ENCODE assay signal across 8 cellular contexts in genomic region chr13:20702945-20703784, GRCh38. TPM values are rescaled to one million over a fixed set of nuclear protein-coding genes. Genes with fewer than 3 reads are reported as not detected.
DNase-seq lines count a peak whose midpoint lies in the region; ATAC-seq and TF ChIP-seq lines count a peak whose summit lies in the region.

Gene IL17D, plus strand, starts transcription at chr13:20703699. Its CDS starts 303 bp downstream, at chr13:20704002.

- no peak for TF ChIP-seq EP300 in neural cell (conservative IDR thresholded peaks at IDR 0.05; ENCODE audit: poor library complexity, severe bottlenecking)

- TF ChIP-seq POLR2A in vagina (IDR thresholded peaks at IDR 0.05), result no peak

- peaks cover 24% of the 10 kb centered on the region for H3K4me1 ChIP-seq in vagina

- intact Hi-C loops in vagina (cut with DNase I), result loop anchor here (2.0 to 10.0 kb wide), 2 partner anchors 72 to 136 kb away; partner anchors contain the start of genes EEF1AKMT1 and IFT88

- H3K27ac ChIP-seq in neural cell (ENCODE audit: low read length) (peak within 1 kb of the TSS; percentile 57), vagina (peak within 1 kb of the TSS; percentile 83)

- H3K4me3 ChIP-seq in neural cell (ENCODE audit: low read length) (peak within 1 kb of the TSS; percentile 97), vagina (peak within 1 kb of the TSS; percentile 68 to 77)

- peak within 1 kb of the TSS; percentile 65 for H2AFZ ChIP-seq in neural cell (ENCODE audit: low read depth, low read length)

- H3K9me3 ChIP-seq in neural cell (ENCODE audit: low read length) (no peaks in the 10 kb centered on the region), vagina (no peaks in the 10 kb centered on the region)

- no peaks in the 10 kb centered on the region for H3K27me3 ChIP-seq in neural cell (ENCODE audit: insufficient read depth, low read depth, low read length)
- H3K27me3 ChIP-seq in vagina, result no peaks in the 10 kb centered on the region

- peak within 1 kb of the TSS; percentile 84 for H3K9ac ChIP-seq in neural cell (ENCODE audit: low read length)

- H3K79me2 ChIP-seq in neural cell (replicated peaks; ENCODE audit: insufficient read depth, low read length), result no peaks in the 10 kb centered on the region

- H4K20me1 ChIP-seq in neural cell (ENCODE audit: insufficient read depth), result no peaks in the 10 kb centered on the region

- no peaks in the 10 kb centered on the region for H3K36me3 ChIP-seq in neural cell (ENCODE audit: insufficient read depth, low read length)
- H3K36me3 ChIP-seq in vagina, result no peaks in the 10 kb centered on the region

- ATAC-seq in GM21717 (IDR thresholded peaks at IDR 0.05; ENCODE audit: unreplicated experiment), result peak; percentile 25

- H3K4me2 ChIP-seq in neural cell (ENCODE audit: low read length), result peak within 1 kb of the TSS; percentile 72

- TF ChIP-seq RAD21 in neural cell (conservative IDR thresholded peaks at IDR 0.05), result peak; percentile 16

- TF ChIP-seq CTCF in GM10266 (IDR thresholded peaks at IDR 0.05; ENCODE audit: control insufficient read depth, insufficient read depth, low read depth, missing control alignments), result no peak
- TF ChIP-seq CTCF in neural cell (IDR thresholded peaks at IDR 0.05; ENCODE audit: poor library complexity, severe bottlenecking), result peak; percentile 37
- TF ChIP-seq CTCF in vagina (IDR thresholded peaks at IDR 0.05), result no peak

- DNase-seq in GM10266 (ENCODE audit: extremely low spot score) (peak; percentile 78), LoVo (ENCODE audit: low spot score) (peak; percentile 37), activated T-cell treated with anti-CD3 and anti-CD28 coated beads for 1 hour (ENCODE audit: low read depth) (peak; percentile 14), fibroblast of peridontal ligament (ENCODE audit: extremely low read depth) (peak; percentile 15), vagina (ENCODE audit: extremely low spot score in 2 of 2) (no peak), NCI-H128 (lab: John Stamatoyannopoulos, UW; ENCODE audit: unreplicated experiment) (no peak)

- H3F3A ChIP-seq in neural cell (ENCODE audit: insufficient read depth, low read length, poor library complexity, severe bottlenecking), result no peaks in the 10 kb centered on the region

- no peaks in the 10 kb centered on the region for H3K9me2 ChIP-seq in neural cell (ENCODE audit: insufficient read depth, low read length)

TF ChIP-seq in neural cell, 6 proteins besides CTCF, POLR2A, EP300 and RAD21:
- TF ChIP-seq, protein P1, sequence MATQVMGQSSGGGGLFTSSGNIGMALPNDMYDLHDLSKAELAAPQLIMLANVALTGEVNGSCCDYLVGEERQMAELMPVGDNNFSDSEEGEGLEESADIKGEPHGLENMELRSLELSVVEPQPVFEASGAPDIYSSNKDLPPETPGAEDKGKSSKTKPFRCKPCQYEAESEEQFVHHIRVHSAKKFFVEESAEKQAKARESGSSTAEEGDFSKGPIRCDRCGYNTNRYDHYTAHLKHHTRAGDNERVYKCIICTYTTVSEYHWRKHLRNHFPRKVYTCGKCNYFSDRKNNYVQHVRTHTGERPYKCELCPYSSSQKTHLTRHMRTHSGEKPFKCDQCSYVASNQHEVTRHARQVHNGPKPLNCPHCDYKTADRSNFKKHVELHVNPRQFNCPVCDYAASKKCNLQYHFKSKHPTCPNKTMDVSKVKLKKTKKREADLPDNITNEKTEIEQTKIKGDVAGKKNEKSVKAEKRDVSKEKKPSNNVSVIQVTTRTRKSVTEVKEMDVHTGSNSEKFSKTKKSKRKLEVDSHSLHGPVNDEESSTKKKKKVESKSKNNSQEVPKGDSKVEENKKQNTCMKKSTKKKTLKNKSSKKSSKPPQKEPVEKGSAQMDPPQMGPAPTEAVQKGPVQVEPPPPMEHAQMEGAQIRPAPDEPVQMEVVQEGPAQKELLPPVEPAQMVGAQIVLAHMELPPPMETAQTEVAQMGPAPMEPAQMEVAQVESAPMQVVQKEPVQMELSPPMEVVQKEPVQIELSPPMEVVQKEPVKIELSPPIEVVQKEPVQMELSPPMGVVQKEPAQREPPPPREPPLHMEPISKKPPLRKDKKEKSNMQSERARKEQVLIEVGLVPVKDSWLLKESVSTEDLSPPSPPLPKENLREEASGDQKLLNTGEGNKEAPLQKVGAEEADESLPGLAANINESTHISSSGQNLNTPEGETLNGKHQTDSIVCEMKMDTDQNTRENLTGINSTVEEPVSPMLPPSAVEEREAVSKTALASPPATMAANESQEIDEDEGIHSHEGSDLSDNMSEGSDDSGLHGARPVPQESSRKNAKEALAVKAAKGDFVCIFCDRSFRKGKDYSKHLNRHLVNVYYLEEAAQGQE (IDR thresholded peaks at IDR 0.05; ENCODE audit: borderline replicate concordance), result peak; percentile 19
- TF ChIP-seq POLR2AphosphoS5 (IDR thresholded peaks at IDR 0.05) (peak; percentile 14), SMC3 (conservative IDR thresholded peaks at IDR 0.05; ENCODE audit: poor library complexity) (no peak), MXI1 (conservative IDR thresholded peaks at IDR 0.05; ENCODE audit: poor library complexity, severe bottlenecking) (peak; percentile 48)

RNA-seq across cellular contexts. Expression of gene IL17D, which starts in this region (rescaled TPM):
- 14.5 and 17.5 TPM in 2 replicates for polyA plus RNA-seq in neural cell
- polyA minus RNA-seq in neural cell, result 14.1 and 15.3 TPM in 2 replicates
- total RNA-seq in vagina, result 3.7 TPM

Comparison
In these comparisons a context has a peak if more than half of its experiments do, and no peak if none do; other contexts are left out.
1. DNase-seq: peak in GM10266 (single experiment), LoVo (single experiment), activated T-cell treated with anti-CD3 and anti-CD28 coated beads for 1 hour (single experiment) and fibroblast of peridontal ligament (single experiment); none in vagina (0 of 2) and NCI-H128 (single experiment).